ENCODE assay signal across 8 cellular contexts in the genomic region with DNA sequence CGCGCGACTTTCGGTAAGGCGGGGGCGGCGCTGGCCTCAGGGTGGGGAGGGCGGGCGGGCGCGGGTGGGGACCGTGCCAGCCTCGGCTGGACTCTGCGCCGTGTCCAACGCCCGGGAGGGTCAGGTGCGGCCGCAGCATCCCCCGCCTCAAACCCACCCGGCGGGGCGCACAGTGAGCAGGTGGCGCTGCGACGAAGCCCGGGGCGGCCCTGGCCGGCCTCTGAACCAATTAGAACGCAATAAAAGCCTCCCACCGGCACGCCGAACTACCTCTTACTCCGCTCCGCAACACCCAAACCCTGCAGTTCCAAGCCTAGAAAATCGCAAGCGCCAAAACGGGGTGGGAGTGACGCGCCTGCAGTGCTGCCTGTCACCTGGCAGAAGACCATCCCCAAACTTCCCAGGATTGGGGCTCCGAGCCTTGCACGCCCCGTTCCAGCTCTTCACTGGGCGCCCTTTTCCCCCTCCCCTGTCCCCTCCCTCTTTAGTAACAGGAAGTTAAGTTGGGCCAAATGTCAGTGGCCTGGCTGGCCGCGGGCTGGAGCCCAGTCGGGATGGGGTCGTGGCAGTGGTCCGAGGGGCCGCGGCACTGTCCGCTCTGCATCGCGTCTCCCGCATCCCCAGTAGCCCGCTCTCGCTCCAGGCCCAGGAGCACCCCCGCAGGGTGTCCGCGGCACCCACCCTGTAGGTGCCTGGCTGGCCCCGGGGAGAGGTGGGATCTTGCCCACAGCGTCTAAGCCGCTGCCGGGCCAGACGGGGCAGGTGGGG. TPM values are rescaled to one million over a fixed set of nuclear protein-coding genes. Genes with fewer than 3 reads are reported as not detected.
DNase-seq lines count a peak whose midpoint lies in the region; ATAC-seq and TF ChIP-seq lines count a peak whose summit lies in the region.

No MANE protein-coding gene starts in this region.

- H3K4me3 ChIP-seq in HFF-Myc (replicated peaks; ENCODE audit: low read depth, low read length) (peak overlapping the region; percentile 77), heart left ventricle (peak overlapping the region; percentile 62 to 93 (median 86))

- intact Hi-C loops in heart left ventricle (cut with DNase I) = loop anchor here in 6 of 10 donors (2.0 to 10.0 kb wide), 6 partner anchors 46 to 126 kb away; no protein-coding TSS in a partner anchor

- no peaks in the 10 kb centered on the region for H3K9me3 ChIP-seq in heart left ventricle

- peaks cover 0 to 56% (median 48%) of the 10 kb centered on the region in 12 donors for H3K4me1 ChIP-seq in heart left ventricle

- no peaks in the 10 kb centered on the region for H3K27me3 ChIP-seq in heart left ventricle

- H3K36me3 ChIP-seq in heart left ventricle = peaks cover 0 to 5% (median 0%) of the 10 kb centered on the region in 9 donors

- DNase-seq in NCI-H510A treated with DMSO at 0.1 percent for 48 hours (lab: John Stamatoyannopoulos, UW) (peak; percentile 31), NCI-H510A (lab: John Stamatoyannopoulos, UW) (no peak), HFF-Myc (ENCODE audit: extremely low read depth, low read depth) (no peak), NCI-H1105 treated with DMSO at 0.1 percent for 48 hours (lab: John Stamatoyannopoulos, UW) (peak; percentile 38), heart left ventricle (peak; percentile 41 to 74 (median 52)), putamen (ENCODE audit: low spot score) (peak; percentile 20), A172 (ENCODE audit: low spot score) (no peak)
- peak; percentile 48 for DNase-seq in activated naive CD4-positive, alpha-beta T cell treated with anti-CD3 and anti-CD28 coated beads, Interleukin-2, amount 50 U/mL, for 16 hours

- TF ChIP-seq CTCF in HFF-Myc (IDR thresholded peaks at IDR 0.05; ENCODE audit: low read depth, low read length, missing control alignments) (no peak), heart left ventricle (IDR thresholded peaks at IDR 0.05) (no peak)

- WGBS in heart left ventricle, 4 donors = 2 to 6% (median 3%) methylated on average over 34 to 65 of the region's 65 CpGs

- ATAC-seq in heart left ventricle = peak; percentile 7 to 39 (median 20)

- TF ChIP-seq POLR2A in heart left ventricle (IDR thresholded peaks at IDR 0.05) = no peak

- H3K27ac ChIP-seq in heart left ventricle = peak overlapping the region; percentile 46 to 91 (median 84)

RNA-seq across cellular contexts. Expression of a gene that starts 0.5 kb away (rescaled TPM):
- total RNA-seq in heart left ventricle = 100 to 1,000 TPM in 2 of 9 donors, 10 to 100 TPM in 7; 48.2 to 110 (median 87.8) TPM
- 10 to 100 TPM; 37.6 to 86.4 TPM for polyA plus RNA-seq in heart left ventricle
- total RNA-seq in A172 (2014; rRNA removed; shearing (Covaris generic)) = 95.3 and 148 TPM in 2 replicates

Comparison
In these comparisons a context has a peak if more than half of its experiments do, and no peak if none do; other contexts are left out.
1. DNase-seq: peak in NCI-H510A treated with DMSO at 0.1 percent for 48 hours (single experiment), NCI-H1105 treated with DMSO at 0.1 percent for 48 hours (single experiment), activated naive CD4-positive, alpha-beta T cell treated with anti-CD3 and anti-CD28 coated beads, Interleukin-2, amount 50 U/mL, for 16 hours (single experiment), heart left ventricle (5 of 5) and putamen (single experiment); none in NCI-H510A (single experiment), HFF-Myc (single experiment) and A172 (single experiment).